21 cellular contexts compared by ENCODE assay signal in the genomic region with DNA sequence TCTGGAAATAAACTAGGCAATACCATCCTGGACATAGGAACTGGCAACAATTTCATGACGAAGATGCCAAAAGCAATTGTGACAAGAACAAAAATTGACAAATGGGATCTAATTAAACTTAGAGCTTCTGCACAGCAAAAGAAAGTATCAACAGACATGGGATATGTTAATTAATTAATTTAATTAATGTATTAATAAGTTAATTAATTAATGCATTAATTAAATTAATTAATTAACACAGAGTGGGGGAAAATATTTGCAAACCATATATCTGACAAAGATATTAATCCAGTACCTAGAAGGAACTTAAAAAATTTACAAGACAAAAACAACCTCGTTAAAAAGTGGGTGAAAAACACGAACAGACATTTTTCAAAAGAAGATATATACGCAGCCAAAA.
DNase-seq lines count a peak whose midpoint lies in the region; ATAC-seq, FAIRE-seq and TF ChIP-seq lines count a peak whose summit lies in the region.
"Had no signal": no experiment of that assay in that cellular context is flagged by ENCODE, and none has a peak within 500 bp of the region (broad histone marks: within the 10 kb centered on the region; RNA-seq: fewer than 3 reads in every experiment).

No MANE protein-coding gene starts in this region.

- no peak overlapping the region for H3K4me2 ChIP-seq in K562 (ENCODE audit: insufficient read depth, low read length)
- H3K4me2 ChIP-seq: A549; BLaER1 treated with 17β-estradiol and CSF1 and Interleukin-3, amounts not matched to agents 10 nM and 100 nM had no signal

- POLR2A ChIA-PET in K562 (lab: Yijun Ruan, JAX), result no interaction called here

- no peaks in the 10 kb centered on the region for H3K27me3 ChIP-seq in K562 (ENCODE audit: control insufficient read depth in 2 of 2, insufficient read depth in 2 of 2, low read length in 2 of 2)
- no peaks in the 10 kb centered on the region for H3K27me3 ChIP-seq in esophagus muscularis mucosa
- H3K27me3 ChIP-seq: BLaER1 treated with 17β-estradiol and CSF1 and Interleukin-3, amounts not matched to agents 10 nM and 100 nM had no signal

- 5% methylated on average over 4 of the region's 4 CpGs for WGBS in K562 (ENCODE audit: insufficient coverage, low coverage, missing lambda C conversion rate)
- 92% methylated on average over 4 of the region's 4 CpGs for whole genome bisulfite sequencing in esophagus muscularis mucosa

- H3K9me3 Mint-ChIP-seq in activated naive CD8-positive, alpha-beta T cell treated with anti-CD3 and anti-CD28 coated beads, Interleukin-2, amount 50 U/mL, for 24 hours, result no peaks in the 10 kb centered on the region
- H3K9me3 Mint-ChIP-seq: CD4-positive, alpha-beta T cell; CD8-positive, alpha-beta T cell had no signal

- CTCF ChIA-PET in K562 (lab: Yijun Ruan, JAX; ENCODE audit: low intra/inter-chr PET ratio), result no interaction called here

- no peaks in the 10 kb centered on the region for H3K36me3 Mint-ChIP-seq in activated naive CD8-positive, alpha-beta T cell treated with anti-CD3 and anti-CD28 coated beads, Interleukin-2, amount 50 U/mL, for 24 hours (ENCODE audit: low read depth)
- H3K36me3 Mint-ChIP-seq: CD8-positive, alpha-beta T cell had no signal

- H3K4me1 ChIP-seq in K562 (replicated peaks in 1 of 2; ENCODE audit: control insufficient read depth in 2 of 2, insufficient read depth in 2 of 2, low read length in 2 of 2) (no peaks in the 10 kb centered on the region), esophagus muscularis mucosa (no peaks in the 10 kb centered on the region)
- H3K4me1 ChIP-seq: A549, Caco-2 had no signal

- in situ Hi-C loops in K562 (cut with MboI), result no loop called here

- peaks cover 11% of the 10 kb centered on the region for H3K27me3 Mint-ChIP-seq in activated naive CD8-positive, alpha-beta T cell treated with anti-CD3 and anti-CD28 coated beads, Interleukin-2, amount 50 U/mL, for 24 hours

- no peak overlapping the region for H3K27ac ChIP-seq in K562 (ENCODE audit: extremely low read depth, low read depth, low read length)
- H3K27ac ChIP-seq in esophagus muscularis mucosa (replicated peaks in 1 of 4), result no peak overlapping the region
- H3K27ac ChIP-seq: A549; BLaER1 treated with 17β-estradiol and CSF1 and Interleukin-3, amounts not matched to agents 10 nM and 100 nM; C4-2B had no signal

- intact Hi-C loops in K562 (cut with micrococcal nuclease) (loop anchor here (5.0 kb wide), 1 partner anchor 125 kb away; no protein-coding TSS in a partner anchor), esophagus muscularis mucosa (cut with DNase I) (no loop called here)

- FAIRE-seq in G401.6 (lab: Jason Lieb, UNC) (peak; percentile 21), K562 (lab: Jason Lieb, UNC) (no peak)
- FAIRE-seq: A549, D721Med, GM12878, GM12892, GM18507 had no signal

- no peak overlapping the region for H2AFZ ChIP-seq in K562 (ENCODE audit: low read depth, low read length)

- no TSS peak for BruUV-seq in K562 (replicated peaks; lab: Mats Ljungman, UMichigan)

- no peak for TF ChIP-seq RAD21 in K562 (CRISPR knock-in tag; conservative IDR thresholded peaks at IDR 0.05 in 1 of 2, IDR thresholded peaks at IDR 0.05 in 1 of 2)

- no peak overlapping the region for H3K27ac Mint-ChIP-seq in activated naive CD8-positive, alpha-beta T cell treated with anti-CD3 and anti-CD28 coated beads, Interleukin-2, amount 50 U/mL, for 24 hours
- H3K27ac Mint-ChIP-seq: B cell; CD4-positive, alpha-beta T cell; CD8-positive, alpha-beta T cell had no signal

- no peaks in the 10 kb centered on the region for H3K4me1 Mint-ChIP-seq in activated naive CD8-positive, alpha-beta T cell treated with anti-CD3 and anti-CD28 coated beads, Interleukin-2, amount 50 U/mL, for 24 hours
- H3K4me1 Mint-ChIP-seq: B cell had no signal

- H3K79me2 ChIP-seq in K562 (ENCODE audit: control insufficient read depth, insufficient read depth, low read length), result no peaks in the 10 kb centered on the region

- TF ChIP-seq CTCF in K562 (IDR thresholded peaks at IDR 0.05 in 2 of 3, conservative IDR thresholded peaks at IDR 0.05 in 1 of 3; ENCODE audit: insufficient read depth in 2 of 3, low read depth in 1 of 3, low read length in 3 of 3) (no peak), esophagus muscularis mucosa (IDR thresholded peaks at IDR 0.05) (no peak)

- no peak for TF ChIP-seq EP300 in K562 (IDR thresholded peaks at IDR 0.05; ENCODE audit: low read length)
- TF ChIP-seq EP300 in esophagus muscularis mucosa (IDR thresholded peaks at IDR 0.05), result no peak

- H3K4me3 Mint-ChIP-seq in activated naive CD8-positive, alpha-beta T cell treated with anti-CD3 and anti-CD28 coated beads, Interleukin-2, amount 50 U/mL, for 24 hours, result no peak overlapping the region
- H3K4me3 Mint-ChIP-seq: B cell; CD4-positive, alpha-beta T cell; CD8-positive, alpha-beta T cell had no signal

- TF ChIP-seq POLR2A in K562 (conservative IDR thresholded peaks at IDR 0.05) (no peak), esophagus muscularis mucosa (IDR thresholded peaks at IDR 0.05; ENCODE audit: low read depth) (no peak)

- ATAC-seq in K562 (no peak), HG03045 (IDR thresholded peaks at IDR 0.05; ENCODE audit: unreplicated experiment) (no peak)
- no peak for ATAC-seq in activated naive CD8-positive, alpha-beta T cell treated with anti-CD3 and anti-CD28 coated beads, Interleukin-2, amount 50 U/mL, for 24 hours
- ATAC-seq: A549; CD8-positive, alpha-beta T cell; GM12878 had no signal

- no peaks in the 10 kb centered on the region for H3K9me1 ChIP-seq in K562 (ENCODE audit: control insufficient read depth, insufficient read depth, low read length)

- H4K20me1 ChIP-seq in K562 (replicated peaks; ENCODE audit: control insufficient read depth, insufficient read depth, low read length), result no peaks in the 10 kb centered on the region
- H4K20me1 ChIP-seq: BLaER1 treated with 17β-estradiol and CSF1 and Interleukin-3, amounts not matched to agents 10 nM and 100 nM had no signal

- H3K36me3 ChIP-seq in K562 (ENCODE audit: control insufficient read depth, insufficient read depth, low read length), result no peaks in the 10 kb centered on the region
- H3K36me3 ChIP-seq in esophagus muscularis mucosa, result no peaks in the 10 kb centered on the region
- H3K36me3 ChIP-seq: BLaER1 treated with 17β-estradiol and CSF1 and Interleukin-3, amounts not matched to agents 10 nM and 100 nM had no signal

- no peak overlapping the region for H3K9ac ChIP-seq in K562 (ENCODE audit: insufficient read depth in 1 of 2, low read depth in 2 of 2, low read length in 2 of 2)
- H3K9ac ChIP-seq: BLaER1 treated with 17β-estradiol and CSF1 and Interleukin-3, amounts not matched to agents 10 nM and 100 nM had no signal

- H3K4me3 ChIP-seq in K562, result no peak overlapping the region
- no peak overlapping the region for H3K4me3 ChIP-seq in esophagus muscularis mucosa
- H3K4me3 ChIP-seq: A549; BLaER1 treated with 17β-estradiol and CSF1 and Interleukin-3, amounts not matched to agents 10 nM and 100 nM; GM12878 had no signal

- DNase-seq in K562 (ENCODE audit: extremely low read depth in 1 of 4, low spot score in 3 of 4) (no peak), esophagus muscularis mucosa (ENCODE audit: extremely low spot score) (no peak)
- no peak for DNase-seq in activated naive CD8-positive, alpha-beta T cell treated with anti-CD3 and anti-CD28 coated beads, Interleukin-2, amount 50 U/mL, for 24 hours
- DNase-seq: 8988T; AML-193; Caco-2; Calu3; CD4-positive, alpha-beta T cell; CD8-positive, alpha-beta T cell; DMS79 treated with DMSO at 0.1 percent for 48 hours; GDM1 had no signal

- H3K9me3 ChIP-seq in K562 (replicated peaks; ENCODE audit: control insufficient read depth, insufficient read depth, low read depth, low read length) (no peaks in the 10 kb centered on the region), esophagus muscularis mucosa (no peaks in the 10 kb centered on the region)
- H3K9me3 ChIP-seq: A549, Caco-2 had no signal

TF ChIP-seq in K562, 482 proteins besides CTCF, POLR2A, EP300 and RAD21:
- TF ChIP-seq RBM34 (IDR thresholded peaks at IDR 0.05; ENCODE audit: borderline replicate concordance, insufficient read depth, low read length) (no peak), DACH1 (IDR thresholded peaks at IDR 0.05; ENCODE audit: partially characterized antibody) (peak; percentile 88)
